ENCODE assay signal across 35 cellular contexts in genomic region chr21:45706299-45706698, GRCh38.
"Had no signal": no experiment of that assay in that cellular context is flagged by ENCODE, and none has a peak within 500 bp of the region (broad histone marks: within the 10 kb centered on the region; RNA-seq: fewer than 3 reads in every experiment).

No MANE protein-coding gene starts in this region.

- H3K9me3 Mint-ChIP-seq: activated CD4-positive, alpha-beta memory T cell treated with anti-CD3 and anti-CD28 coated beads, Interleukin-2, amount 10 ng/mL, durations not matched to agents 7 days and 5 days; activated naive CD4-positive, alpha-beta T cell treated with anti-CD3 and anti-CD28 coated beads, Interleukin-2, amount 50 U/mL, for 24 hours; activated naive CD8-positive, alpha-beta T cell treated with anti-CD3 and anti-CD28 coated beads, Interleukin-2, amount 10 ng/mL, durations not matched to agents 7 days and 5 days; activated T-cell treated with anti-CD3 and anti-CD28 coated beads, Interleukin-2, amount 50 U/mL, for 24 hours had no signal

- H3K36me3 ChIP-seq: brain microvascular endothelial cell, breast epithelium had no signal

- H3K9me3 ChIP-seq: body of pancreas, breast epithelium had no signal

- ATAC-seq: activated CD4-positive, alpha-beta T cell treated with anti-CD3 and anti-CD28 coated beads for 36 hours; activated CD4-positive, CD25-positive, alpha-beta regulatory T cell treated with anti-CD3 and anti-CD28 coated beads, Interleukin-2, amount 50 U/mL, for 24 hours; activated CD8-positive, alpha-beta memory T cell treated with anti-CD3 and anti-CD28 coated beads, Interleukin-2, amount 10 ng/mL, durations not matched to agents 7 days and 5 days; activated CD8-positive, alpha-beta T cell treated with anti-CD3 and anti-CD28 coated beads, Interleukin-2, amount 10 ng/mL, durations not matched to agents 7 days and 5 days; activated naive CD8-positive, alpha-beta T cell treated with anti-CD3 and anti-CD28 coated beads, Interleukin-2, amount 50 U/mL, for 24 hours; body of pancreas; T-cell; WTC11 had no signal

- H3K4me1 ChIP-seq: body of pancreas, breast epithelium had no signal

- H3K27ac Mint-ChIP-seq: activated CD4-positive, alpha-beta memory T cell treated with anti-CD3 and anti-CD28 coated beads, Interleukin-2, amount 10 ng/mL, durations not matched to agents 7 days and 5 days; activated CD4-positive, alpha-beta T cell treated with anti-CD3 and anti-CD28 coated beads for 36 hours; activated CD4-positive, alpha-beta T cell treated with anti-CD3 and anti-CD28 coated beads, Interleukin-2, amount 10 ng/mL, durations not matched to agents 7 days and 5 days; activated CD8-positive, alpha-beta memory T cell treated with anti-CD3 and anti-CD28 coated beads, Interleukin-2, amount 10 ng/mL, durations not matched to agents 7 days and 5 days; activated CD8-positive, alpha-beta T cell treated with anti-CD3 and anti-CD28 coated beads, Interleukin-2, amount 10 ng/mL, durations not matched to agents 7 days and 5 days; activated naive CD4-positive, alpha-beta T cell treated with anti-CD3 and anti-CD28 coated beads, Interleukin-2, amount 10 ng/mL, durations not matched to agents 7 days and 5 days; activated naive CD4-positive, alpha-beta T cell treated with anti-CD3 and anti-CD28 coated beads, Interleukin-2, amount 50 U/mL, for 24 hours; activated naive CD8-positive, alpha-beta T cell; activated naive CD8-positive, alpha-beta T cell treated with anti-CD3 and anti-CD28 coated beads, Interleukin-2, amount 10 ng/mL, durations not matched to agents 7 days and 5 days; activated naive CD8-positive, alpha-beta T cell treated with anti-CD3 and anti-CD28 coated beads, Interleukin-2, amount 50 U/mL, for 24 hours; activated T-cell treated with anti-CD3 and anti-CD28 coated beads, Interleukin-2, amount 50 U/mL, for 24 hours; activated T-helper 2 cell treated with anti-CD3 and anti-CD28 coated beads, Interferon-gamma antibody, Interleukin-2, Interleukin-4, amounts not matched to agents 10 μg/mL and 5 μg/mL and 100 μg/mL, durations not matched to agents 14 hours and 24 hours and 36 hours; T-cell; T-helper 2 cell treated with Interferon-gamma antibody and Interleukin-4, amounts not matched to agents 5 μg/mL and 100 μg/mL, for 36 hours; WTC11 had no signal

- DNase-seq: activated CD4-positive, alpha-beta memory T cell treated with anti-CD3 and anti-CD28 coated beads, Interleukin-2, amount 10 ng/mL, durations not matched to agents 7 days and 5 days; activated CD4-positive, alpha-beta T cell treated with anti-CD3 and anti-CD28 coated beads for 1 hour; activated CD4-positive, alpha-beta T cell treated with anti-CD3 and anti-CD28 coated beads for 36 hours; activated CD4-positive, alpha-beta T cell treated with anti-CD3 and anti-CD28 coated beads for 48 hours; activated CD4-positive, alpha-beta T cell treated with anti-CD3 and anti-CD28 coated beads, Interleukin-2, amount 10 ng/mL, durations not matched to agents 7 days and 5 days; activated CD4-positive, alpha-beta T cell treated with anti-CD3 and anti-CD28 coated beads, Interleukin-2, amount 50 U/mL, for 48 hours; activated CD4-positive, CD25-positive, alpha-beta regulatory T cell; activated CD8-positive, alpha-beta memory T cell treated with anti-CD3 and anti-CD28 coated beads for 24 hours; activated CD8-positive, alpha-beta memory T cell treated with anti-CD3 and anti-CD28 coated beads, Interleukin-2, amount 10 ng/mL, durations not matched to agents 7 days and 5 days; activated CD8-positive, alpha-beta memory T cell treated with anti-CD3 and anti-CD28 coated beads, Interleukin-2, amount 50 U/mL, for 48 hours; activated CD8-positive, alpha-beta T cell treated with anti-CD3 and anti-CD28 coated beads, Interleukin-2, amount 10 ng/mL, durations not matched to agents 7 days and 5 days; activated effector memory CD4-positive, alpha-beta T cell treated with Interleukin-2 at 50 U/mL for 16 hours; activated gamma-delta T cell; activated naive CD4-positive, alpha-beta T cell treated with anti-CD3 and anti-CD28 coated beads, Interleukin-2, amount 10 ng/mL, durations not matched to agents 7 days and 5 days; activated naive CD4-positive, alpha-beta T cell treated with Interleukin-2 at 50 U/mL for 16 hours; activated naive CD8-positive, alpha-beta T cell treated with anti-CD3 and anti-CD28 coated beads, Interleukin-2, amount 10 ng/mL, durations not matched to agents 7 days and 5 days; activated naive CD8-positive, alpha-beta T cell treated with anti-CD3 and anti-CD28 coated beads, Interleukin-2, amount 50 U/mL, for 24 hours; activated T-cell treated with anti-CD3 and anti-CD28 coated beads, Interleukin-2, amount 50 U/mL, for 24 hours; activated T-cell treated with anti-CD3 and anti-CD28 coated beads, Interleukin-2, amount 50 U/mL, for 48 hours; amygdala; anterior cingulate cortex; body of pancreas; brain microvascular endothelial cell; central memory CD4-positive, alpha-beta T cell; T-cell; T-helper 2 cell; T-helper 9 cell had no signal

- H3K27me3 Mint-ChIP-seq: activated CD4-positive, alpha-beta T cell treated with anti-CD3 and anti-CD28 coated beads for 36 hours; activated CD4-positive, alpha-beta T cell treated with anti-CD3 and anti-CD28 coated beads, Interleukin-2, amount 10 ng/mL, durations not matched to agents 7 days and 5 days; activated naive CD4-positive, alpha-beta T cell treated with anti-CD3 and anti-CD28 coated beads, Interleukin-2, amount 10 ng/mL, durations not matched to agents 7 days and 5 days; activated naive CD4-positive, alpha-beta T cell treated with anti-CD3 and anti-CD28 coated beads, Interleukin-2, amount 50 U/mL, for 24 hours; activated naive CD8-positive, alpha-beta T cell; activated naive CD8-positive, alpha-beta T cell treated with anti-CD3 and anti-CD28 coated beads, Interleukin-2, amount 50 U/mL, for 24 hours; activated T-cell treated with anti-CD3 and anti-CD28 coated beads, Interleukin-2, amount 50 U/mL, for 24 hours; T-cell had no signal

- H3K27me3 ChIP-seq: body of pancreas, brain microvascular endothelial cell had no signal

- H3K4me1 Mint-ChIP-seq: activated CD4-positive, alpha-beta memory T cell treated with anti-CD3 and anti-CD28 coated beads, Interleukin-2, amount 10 ng/mL, durations not matched to agents 7 days and 5 days; activated CD8-positive, alpha-beta memory T cell treated with anti-CD3 and anti-CD28 coated beads, Interleukin-2, amount 10 ng/mL, durations not matched to agents 7 days and 5 days; activated naive CD8-positive, alpha-beta T cell treated with anti-CD3 and anti-CD28 coated beads, Interleukin-2, amount 10 ng/mL, durations not matched to agents 7 days and 5 days had no signal

- H3K4me3 Mint-ChIP-seq: activated CD4-positive, alpha-beta memory T cell treated with anti-CD3 and anti-CD28 coated beads, Interleukin-2, amount 10 ng/mL, durations not matched to agents 7 days and 5 days; activated CD4-positive, alpha-beta T cell treated with anti-CD3 and anti-CD28 coated beads for 36 hours; activated CD4-positive, alpha-beta T cell treated with anti-CD3 and anti-CD28 coated beads, Interleukin-2, amount 10 ng/mL, durations not matched to agents 7 days and 5 days; activated CD8-positive, alpha-beta memory T cell treated with anti-CD3 and anti-CD28 coated beads, Interleukin-2, amount 10 ng/mL, durations not matched to agents 7 days and 5 days; activated CD8-positive, alpha-beta T cell treated with anti-CD3 and anti-CD28 coated beads, Interleukin-2, amount 10 ng/mL, durations not matched to agents 7 days and 5 days; activated naive CD4-positive, alpha-beta T cell treated with anti-CD3 and anti-CD28 coated beads, Interleukin-2, amount 10 ng/mL, durations not matched to agents 7 days and 5 days; activated naive CD4-positive, alpha-beta T cell treated with anti-CD3 and anti-CD28 coated beads, Interleukin-2, amount 50 U/mL, for 24 hours; activated naive CD8-positive, alpha-beta T cell; activated naive CD8-positive, alpha-beta T cell treated with anti-CD3 and anti-CD28 coated beads, Interleukin-2, amount 10 ng/mL, durations not matched to agents 7 days and 5 days; activated naive CD8-positive, alpha-beta T cell treated with anti-CD3 and anti-CD28 coated beads, Interleukin-2, amount 50 U/mL, for 24 hours; activated T-cell treated with anti-CD3 and anti-CD28 coated beads, Interleukin-2, amount 50 U/mL, for 24 hours; T-cell; T-helper 2 cell treated with Interferon-gamma antibody and Interleukin-4, amounts not matched to agents 5 μg/mL and 100 μg/mL, for 36 hours; WTC11 had no signal

- H3K27ac ChIP-seq: body of pancreas, brain microvascular endothelial cell, breast epithelium, VCaP had no signal

- H3K36me3 Mint-ChIP-seq: activated CD8-positive, alpha-beta memory T cell treated with anti-CD3 and anti-CD28 coated beads, Interleukin-2, amount 10 ng/mL, durations not matched to agents 7 days and 5 days; activated naive CD4-positive, alpha-beta T cell treated with anti-CD3 and anti-CD28 coated beads, Interleukin-2, amount 10 ng/mL, durations not matched to agents 7 days and 5 days; activated naive CD4-positive, alpha-beta T cell treated with anti-CD3 and anti-CD28 coated beads, Interleukin-2, amount 50 U/mL, for 24 hours; activated naive CD8-positive, alpha-beta T cell treated with anti-CD3 and anti-CD28 coated beads, Interleukin-2, amount 10 ng/mL, durations not matched to agents 7 days and 5 days; T-cell had no signal

- H3K4me3 ChIP-seq: body of pancreas, breast epithelium had no signal
